In the genomic region with DNA sequence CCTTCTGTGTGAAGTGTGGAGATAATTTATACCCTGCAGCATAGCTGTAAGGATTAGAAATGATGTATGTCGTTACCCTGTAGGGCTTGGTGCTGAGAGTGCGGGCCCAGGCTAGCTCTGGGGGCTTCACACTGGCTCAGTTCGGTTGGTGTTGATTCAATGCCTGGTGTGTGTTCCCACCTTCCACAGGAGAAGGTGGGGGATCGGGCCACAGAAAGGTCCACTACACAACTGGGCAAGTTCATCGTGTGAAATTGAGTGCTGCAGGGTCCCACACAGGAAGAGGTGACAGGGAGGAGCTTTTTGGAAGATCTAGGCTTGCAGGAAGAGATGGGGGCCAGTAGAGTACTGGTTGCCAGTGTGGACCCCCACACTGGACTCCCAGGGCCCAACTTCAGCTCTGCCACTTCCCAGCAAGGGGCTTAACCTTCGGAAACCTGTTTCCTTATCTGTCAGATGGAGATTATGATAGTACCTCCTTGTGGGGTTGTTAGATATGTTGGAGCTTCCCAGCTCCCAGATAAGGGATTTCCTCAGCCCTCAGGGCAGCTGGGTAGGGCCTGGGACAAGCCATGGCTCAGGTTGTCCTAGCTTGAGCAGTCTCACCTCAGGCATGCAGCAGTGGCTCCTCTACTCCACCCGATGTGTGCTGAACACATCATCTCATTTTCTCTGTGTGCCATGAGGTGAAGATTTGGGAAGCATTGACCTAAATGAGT, we compare ENCODE assay signal across 1 cellular context.
TF ChIP-seq lines count a peak whose summit lies in the region.

No MANE protein-coding gene starts in this region.

TF ChIP-seq in GM23338, 12 proteins besides CTCF, POLR2A, EP300 and RAD21 (continued from another document):
- TF ChIP-seq ZNF462 (CRISPR knock-in tag; IDR thresholded peaks at IDR 0.05) (no peak), REST (IDR thresholded peaks at IDR 0.05; ENCODE audit: unreplicated experiment) (no peak), POLR2AphosphoS5 (IDR thresholded peaks at IDR 0.05; ENCODE audit: low read depth) (no peak), EZH2 (IDR thresholded peaks at IDR 0.05; ENCODE audit: low read depth, unreplicated experiment) (no peak), ZNF331 (CRISPR knock-in tag; IDR thresholded peaks at IDR 0.05; ENCODE audit: low read depth) (no peak), EZH2phosphoT487 (IDR thresholded peaks at IDR 0.05; ENCODE audit: unreplicated experiment) (no peak), CREB1 (CRISPR knock-in tag; IDR thresholded peaks at IDR 0.05; ENCODE audit: low read depth) (no peak), JUNB (IDR thresholded peaks at IDR 0.05; ENCODE audit: unreplicated experiment) (no peak)
